ENCODE assay signal across 18 cellular contexts in the genomic region with DNA sequence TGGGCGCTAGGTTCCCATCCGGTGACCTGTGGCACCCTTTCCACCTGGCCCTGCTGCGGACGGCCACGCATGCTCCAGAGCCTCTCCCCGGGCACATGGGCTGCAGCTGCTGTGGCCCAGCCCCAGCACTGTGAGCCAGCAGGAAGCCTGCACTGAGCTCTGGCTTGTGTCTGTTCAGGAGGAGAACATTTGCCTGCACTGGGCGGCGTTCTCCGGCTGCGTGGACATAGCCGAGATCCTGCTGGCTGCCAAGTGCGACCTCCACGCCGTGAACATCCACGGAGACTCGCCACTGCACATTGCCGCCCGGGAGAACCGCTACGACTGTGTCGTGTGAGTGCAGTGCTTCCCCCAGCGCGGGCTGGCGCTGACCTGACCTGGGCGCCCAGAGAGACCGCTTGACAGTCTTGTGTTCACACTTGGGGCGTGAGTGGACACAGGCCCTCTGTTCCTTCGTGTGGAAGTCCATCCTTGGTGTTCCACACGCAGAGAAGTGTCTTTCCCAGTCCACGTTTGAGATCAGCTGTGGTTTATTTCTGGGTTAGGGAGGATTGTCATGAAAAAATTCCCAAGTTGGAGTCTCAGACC.
"Had no signal": no experiment of that assay in that cellular context is flagged by ENCODE, and none has a peak within 500 bp of the region (broad histone marks: within the 10 kb centered on the region; RNA-seq: fewer than 3 reads in every experiment).

No MANE protein-coding gene starts in this region.

- H3K9me3 Mint-ChIP-seq: activated CD4-positive, alpha-beta memory T cell treated with anti-CD3 and anti-CD28 coated beads, Interleukin-2, amount 10 ng/mL, durations not matched to agents 7 days and 5 days; naive thymus-derived CD4-positive, alpha-beta T cell; stimulated activated effector memory CD8-positive, alpha-beta T cell treated with anti-CD3 and anti-CD28 coated beads, Interleukin-12 subunit alpha, Interleukin-12 subunit beta, amount 100 ng/mL, for 72 hours; T-helper 2 cell treated with Interferon-gamma antibody and Interleukin-4, amounts not matched to agents 5 μg/mL and 100 μg/mL, for 36 hours; WTC11 had no signal

- H3K27me3 ChIP-seq: body of pancreas, gastrocnemius medialis, neural progenitor cell, ovary, sigmoid colon had no signal

- DNase-seq: activated CD4-positive, alpha-beta memory T cell treated with anti-CD3 and anti-CD28 coated beads, Interleukin-2, amount 10 ng/mL, durations not matched to agents 7 days and 5 days; activated CD4-positive, alpha-beta T cell treated with anti-CD3 and anti-CD28 coated beads for 48 hours; activated CD8-positive, alpha-beta memory T cell treated with anti-CD3 and anti-CD28 coated beads, Interleukin-2, amount 10 ng/mL, durations not matched to agents 7 days and 5 days; body of pancreas; caudate nucleus; head of caudate nucleus; left ventricle myocardium superior; naive thymus-derived CD4-positive, alpha-beta T cell; ovary; sigmoid colon; stimulated activated CD4-positive, alpha-beta T cell treated with anti-CD3 and anti-CD28 coated beads, Interleukin-4, amount 100 ng/mL, for 24 hours had no signal

- H3K36me3 ChIP-seq: neural progenitor cell, ovary had no signal

- H3K4me1 Mint-ChIP-seq: neural progenitor cell, WTC11 had no signal

- H2AFZ ChIP-seq: neural progenitor cell had no signal

- H3K4me3 Mint-ChIP-seq: activated CD4-positive, alpha-beta memory T cell treated with anti-CD3 and anti-CD28 coated beads, Interleukin-2, amount 10 ng/mL, durations not matched to agents 7 days and 5 days; activated CD8-positive, alpha-beta memory T cell treated with anti-CD3 and anti-CD28 coated beads, Interleukin-2, amount 10 ng/mL, durations not matched to agents 7 days and 5 days; naive thymus-derived CD4-positive, alpha-beta T cell; neural progenitor cell; stimulated activated effector memory CD8-positive, alpha-beta T cell treated with anti-CD3 and anti-CD28 coated beads, Interleukin-12 subunit alpha, Interleukin-12 subunit beta, amount 100 ng/mL, for 72 hours; T-helper 2 cell treated with Interferon-gamma antibody and Interleukin-4, amounts not matched to agents 5 μg/mL and 100 μg/mL, for 36 hours; WTC11 had no signal

- FAIRE-seq: TTC549 had no signal

- H3K27me3 Mint-ChIP-seq: activated CD4-positive, alpha-beta memory T cell treated with anti-CD3 and anti-CD28 coated beads, Interleukin-2, amount 10 ng/mL, durations not matched to agents 7 days and 5 days; activated CD8-positive, alpha-beta memory T cell treated with anti-CD3 and anti-CD28 coated beads, Interleukin-2, amount 10 ng/mL, durations not matched to agents 7 days and 5 days; naive thymus-derived CD4-positive, alpha-beta T cell had no signal

- H3K4me1 ChIP-seq: body of pancreas, gastrocnemius medialis, neural progenitor cell, sigmoid colon had no signal

- H3K27ac ChIP-seq: body of pancreas, coronary artery, gastrocnemius medialis, neural progenitor cell, ovary, sigmoid colon had no signal

- H3K4me3 ChIP-seq: body of pancreas, coronary artery, gastrocnemius medialis, neural progenitor cell, ovary, sigmoid colon had no signal

- H3K27ac Mint-ChIP-seq: activated CD4-positive, alpha-beta memory T cell treated with anti-CD3 and anti-CD28 coated beads, Interleukin-2, amount 10 ng/mL, durations not matched to agents 7 days and 5 days; activated CD8-positive, alpha-beta memory T cell treated with anti-CD3 and anti-CD28 coated beads, Interleukin-2, amount 10 ng/mL, durations not matched to agents 7 days and 5 days; neural progenitor cell; stimulated activated effector memory CD8-positive, alpha-beta T cell treated with anti-CD3 and anti-CD28 coated beads, Interleukin-12 subunit alpha, Interleukin-12 subunit beta, amount 100 ng/mL, for 72 hours; T-helper 2 cell treated with Interferon-gamma antibody and Interleukin-4, amounts not matched to agents 5 μg/mL and 100 μg/mL, for 36 hours; WTC11 had no signal

- ATAC-seq: activated CD8-positive, alpha-beta memory T cell treated with anti-CD3 and anti-CD28 coated beads, Interleukin-2, amount 10 ng/mL, durations not matched to agents 7 days and 5 days; body of pancreas; left ventricle myocardium superior; naive thymus-derived CD4-positive, alpha-beta T cell; stimulated activated effector memory CD8-positive, alpha-beta T cell treated with anti-CD3 and anti-CD28 coated beads, Interleukin-12 subunit alpha, Interleukin-12 subunit beta, amount 100 ng/mL, for 72 hours; WTC11 had no signal

- H3K4me2 ChIP-seq: neural progenitor cell had no signal

- H3K9me3 ChIP-seq: body of pancreas, gastrocnemius medialis, ovary, sigmoid colon had no signal

- H3K9ac ChIP-seq: neural progenitor cell had no signal
